ENCODE assay signal across 26 cellular contexts in the genomic region with DNA sequence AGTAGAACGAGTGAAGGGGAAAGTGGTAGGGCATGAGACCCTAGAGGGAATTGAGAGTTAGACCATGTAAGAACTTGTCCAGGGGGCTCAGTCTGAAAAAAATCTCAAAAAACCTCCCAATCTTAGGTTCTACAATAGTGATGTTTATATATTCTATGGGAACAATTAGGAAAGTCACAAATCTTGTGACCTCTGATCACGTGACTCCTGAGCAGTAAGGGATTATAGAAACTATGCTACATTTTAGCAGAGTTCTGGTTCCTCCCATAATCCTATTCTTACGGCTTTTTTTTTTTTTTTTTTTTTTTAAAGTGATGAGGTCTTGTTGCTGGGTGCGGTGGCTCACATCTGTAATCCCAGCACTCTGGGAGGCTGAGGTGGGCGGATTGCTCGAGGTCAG.
"Had no signal": no experiment of that assay in that cellular context is flagged by ENCODE, and none has a peak within 500 bp of the region (broad histone marks: within the 10 kb centered on the region; RNA-seq: fewer than 3 reads in every experiment).

No MANE protein-coding gene starts in this region.

- H3K36me3 ChIP-seq: neutrophil, pancreas, prostate gland, right lobe of liver, sigmoid colon, stomach, thoracic aorta, thyroid gland, tibial nerve, upper lobe of left lung, vagina had no signal

- H3K27ac Mint-ChIP-seq: naive thymus-derived CD8-positive, alpha-beta T cell; nephron; stimulated activated effector memory CD8-positive, alpha-beta T cell treated with anti-CD3 and anti-CD28 coated beads, Interleukin-12 subunit alpha, Interleukin-12 subunit beta, amount 100 ng/mL, for 72 hours; stimulated activated naive B cell treated with anti-CD40 and anti-IgM and Interleukin-4, amounts not matched to agents 10 μg/mL and 1 μg/mL and 100 μg/mL, for 72 hours; stimulated activated naive CD8-positive, alpha-beta T cell treated with anti-CD3 and anti-CD28 coated beads, Interleukin-15, Interleukin-2, amounts not matched to agents 100 ng/mL and 50 ng/mL, for 24 hours had no signal

- H3K36me3 Mint-ChIP-seq: naive thymus-derived CD8-positive, alpha-beta T cell; stimulated activated effector memory CD8-positive, alpha-beta T cell treated with anti-CD3 and anti-CD28 coated beads, Interleukin-12 subunit alpha, Interleukin-12 subunit beta, amount 100 ng/mL, for 72 hours had no signal

- H3K27me3 Mint-ChIP-seq: naive thymus-derived CD8-positive, alpha-beta T cell; stimulated activated naive B cell treated with anti-CD40 and anti-IgM and Interleukin-4, amounts not matched to agents 10 μg/mL and 1 μg/mL and 100 μg/mL, for 72 hours; stimulated activated naive CD8-positive, alpha-beta T cell treated with anti-CD3 and anti-CD28 coated beads, Interleukin-15, Interleukin-2, amounts not matched to agents 100 ng/mL and 50 ng/mL, for 24 hours had no signal

- H3K9me3 ChIP-seq: neutrophil, pancreas, prostate gland, right lobe of liver, sigmoid colon, stomach, thoracic aorta, thyroid gland, tibial nerve, upper lobe of left lung, vagina had no signal

- H3K4me1 Mint-ChIP-seq: nephron had no signal

- H3K4me3 Mint-ChIP-seq: naive thymus-derived CD8-positive, alpha-beta T cell; nephron; stimulated activated effector memory CD8-positive, alpha-beta T cell treated with anti-CD3 and anti-CD28 coated beads, Interleukin-12 subunit alpha, Interleukin-12 subunit beta, amount 100 ng/mL, for 72 hours; stimulated activated naive B cell treated with anti-CD40 and anti-IgM and Interleukin-4, amounts not matched to agents 10 μg/mL and 1 μg/mL and 100 μg/mL, for 72 hours; stimulated activated naive CD8-positive, alpha-beta T cell treated with anti-CD3 and anti-CD28 coated beads, Interleukin-15, Interleukin-2, amounts not matched to agents 100 ng/mL and 50 ng/mL, for 24 hours had no signal

- ATAC-seq: naive thymus-derived CD8-positive, alpha-beta T cell; pancreas; right cardiac atrium; right lobe of liver; stimulated activated effector memory CD8-positive, alpha-beta T cell treated with anti-CD3 and anti-CD28 coated beads, Interleukin-12 subunit alpha, Interleukin-12 subunit beta, amount 100 ng/mL, for 72 hours; stimulated activated naive B cell treated with anti-CD40 and anti-IgM and Interleukin-4, amounts not matched to agents 10 μg/mL and 1 μg/mL and 100 μg/mL, for 72 hours had no signal

- H3K4me3 ChIP-seq: pancreas, prostate gland, right lobe of liver, sigmoid colon, stomach, thoracic aorta, thyroid gland, tibial nerve, upper lobe of left lung, vagina had no signal

- H3K27ac ChIP-seq: neutrophil, pancreas, prostate gland, right lobe of liver, sigmoid colon, stomach, thoracic aorta, thyroid gland, tibial nerve, upper lobe of left lung, vagina had no signal

- H3K4me1 ChIP-seq: pancreas, prostate gland, right lobe of liver had no signal

- H3K27me3 ChIP-seq: neutrophil, pancreas, right lobe of liver, sigmoid colon, stomach, thyroid gland, tibial nerve, upper lobe of left lung, vagina had no signal

- DNase-seq: naive thymus-derived CD8-positive, alpha-beta T cell; nucleus accumbens; pancreas; retina; right cardiac atrium; right lobe of liver; sigmoid colon; small intestine; stimulated activated CD4-positive, alpha-beta T cell treated with anti-CD3 and anti-CD28 coated beads, Interleukin-15, amount 100 ng/mL, for 24 hours; stimulated activated CD4-positive, alpha-beta T cell treated with anti-CD3 and anti-CD28 coated beads, Interleukin-2, amount 100 ng/mL, for 24 hours; stimulated activated CD4-positive, alpha-beta T cell treated with anti-CD3 and anti-CD28 coated beads, Interleukin-2, amount 100 ng/mL, for 48 hours; stimulated activated CD4-positive, alpha-beta T cell treated with anti-CD3 and anti-CD28 coated beads, Interleukin-4, amount 100 ng/mL, for 24 hours; stimulated activated naive B cell treated with anti-CD40 and anti-IgM and Interleukin-4, amounts not matched to agents 10 μg/mL and 1 μg/mL and 100 μg/mL, for 72 hours; stimulated activated naive CD4-positive, alpha-beta T cell treated with Interleukin-2 at 50 U/mL for 16 hours; stomach; thyroid gland; trophoblast cell; upper lobe of left lung had no signal

- H3K9me3 Mint-ChIP-seq: naive thymus-derived CD8-positive, alpha-beta T cell; nephron; stimulated activated effector memory CD8-positive, alpha-beta T cell treated with anti-CD3 and anti-CD28 coated beads, Interleukin-12 subunit alpha, Interleukin-12 subunit beta, amount 100 ng/mL, for 72 hours; stimulated activated naive CD8-positive, alpha-beta T cell treated with anti-CD3 and anti-CD28 coated beads, Interleukin-15, Interleukin-2, amounts not matched to agents 100 ng/mL and 50 ng/mL, for 24 hours had no signal
